ENCODE assay signal across 1 cellular context in the genomic region with DNA sequence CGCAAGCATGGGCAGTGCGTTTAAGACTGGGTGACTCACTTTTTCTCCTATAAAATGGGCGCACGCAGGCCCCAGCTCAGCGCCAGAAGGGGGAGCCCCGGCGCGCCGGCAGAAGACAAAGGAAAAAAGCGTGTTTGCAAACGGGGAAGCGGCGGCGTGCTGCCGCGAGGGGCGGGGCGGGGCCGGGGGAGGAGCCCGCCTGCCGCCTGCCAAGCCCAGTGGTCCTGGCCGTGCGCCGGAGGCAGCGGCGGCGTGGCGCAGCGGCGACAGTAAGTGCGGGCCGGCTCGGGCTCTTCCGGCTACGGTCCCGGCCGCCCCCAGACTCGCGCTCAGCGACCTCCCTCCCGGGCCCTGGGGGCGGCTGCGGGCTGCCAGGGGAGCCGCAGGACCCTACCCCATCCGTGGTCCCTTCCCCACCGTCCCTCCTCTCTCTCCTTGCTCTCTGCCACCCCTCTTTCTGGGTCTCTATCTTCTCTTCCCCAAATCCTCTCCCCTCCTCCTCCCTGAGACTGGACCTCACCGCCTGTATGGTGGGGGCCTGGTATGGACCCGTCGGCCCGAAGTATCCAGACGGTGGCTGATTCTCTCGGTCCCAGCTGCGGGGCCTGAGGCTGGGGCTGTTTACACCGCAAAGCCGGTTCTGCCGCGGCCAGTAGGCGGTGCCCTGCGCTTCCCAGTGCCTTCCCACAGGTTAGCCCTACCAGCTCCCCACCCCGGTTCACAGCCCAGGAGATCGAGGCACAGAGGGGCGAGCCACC.
TF ChIP-seq lines count a peak whose summit lies in the region.

A gene (plus strand): TSS at position 218 of the 758 bp plus-strand sequence. CDS start 51 bp downstream, at position 269.

TF ChIP-seq in K562, 482 proteins besides CTCF, POLR2A, EP300 and RAD21 (continued from another document and continues in another):
- TF ChIP-seq, protein P1, sequence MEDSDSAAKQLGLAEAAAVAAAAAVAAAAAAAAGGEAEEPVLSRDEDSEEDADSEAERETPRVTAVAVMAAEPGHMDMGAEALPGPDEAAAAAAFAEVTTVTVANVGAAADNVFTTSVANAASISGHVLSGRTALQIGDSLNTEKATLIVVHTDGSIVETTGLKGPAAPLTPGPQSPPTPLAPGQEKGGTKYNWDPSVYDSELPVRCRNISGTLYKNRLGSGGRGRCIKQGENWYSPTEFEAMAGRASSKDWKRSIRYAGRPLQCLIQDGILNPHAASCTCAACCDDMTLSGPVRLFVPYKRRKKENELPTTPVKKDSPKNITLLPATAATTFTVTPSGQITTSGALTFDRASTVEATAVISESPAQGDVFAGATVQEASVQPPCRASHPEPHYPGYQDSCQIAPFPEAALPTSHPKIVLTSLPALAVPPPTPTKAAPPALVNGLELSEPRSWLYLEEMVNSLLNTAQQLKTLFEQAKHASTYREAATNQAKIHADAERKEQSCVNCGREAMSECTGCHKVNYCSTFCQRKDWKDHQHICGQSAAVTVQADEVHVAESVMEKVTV (CRISPR knock-in tag; IDR thresholded peaks at IDR 0.05) = peak; percentile 70
- TF ChIP-seq, protein P2, sequence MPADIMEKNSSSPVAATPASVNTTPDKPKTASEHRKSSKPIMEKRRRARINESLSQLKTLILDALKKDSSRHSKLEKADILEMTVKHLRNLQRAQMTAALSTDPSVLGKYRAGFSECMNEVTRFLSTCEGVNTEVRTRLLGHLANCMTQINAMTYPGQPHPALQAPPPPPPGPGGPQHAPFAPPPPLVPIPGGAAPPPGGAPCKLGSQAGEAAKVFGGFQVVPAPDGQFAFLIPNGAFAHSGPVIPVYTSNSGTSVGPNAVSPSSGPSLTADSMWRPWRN (IDR thresholded peaks at IDR 0.05; ENCODE audit: low read depth) = no peak
- peak; percentile 51 for TF ChIP-seq TBP (optimal IDR thresholded peaks at IDR 0.05; ENCODE audit: low read depth, low read length)
- TF ChIP-seq, protein P3, sequence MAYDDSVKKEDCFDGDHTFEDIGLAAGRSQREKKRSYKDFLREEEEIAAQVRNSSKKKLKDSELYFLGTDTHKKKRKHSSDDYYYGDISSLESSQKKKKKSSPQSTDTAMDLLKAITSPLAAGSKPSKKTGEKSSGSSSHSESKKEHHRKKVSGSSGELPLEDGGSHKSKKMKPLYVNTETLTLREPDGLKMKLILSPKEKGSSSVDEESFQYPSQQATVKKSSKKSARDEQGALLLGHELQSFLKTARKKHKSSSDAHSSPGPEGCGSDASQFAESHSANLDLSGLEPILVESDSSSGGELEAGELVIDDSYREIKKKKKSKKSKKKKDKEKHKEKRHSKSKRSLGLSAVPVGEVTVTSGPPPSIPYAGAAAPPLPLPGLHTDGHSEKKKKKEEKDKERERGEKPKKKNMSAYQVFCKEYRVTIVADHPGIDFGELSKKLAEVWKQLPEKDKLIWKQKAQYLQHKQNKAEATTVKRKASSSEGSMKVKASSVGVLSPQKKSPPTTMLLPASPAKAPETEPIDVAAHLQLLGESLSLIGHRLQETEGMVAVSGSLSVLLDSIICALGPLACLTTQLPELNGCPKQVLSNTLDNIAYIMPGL (CRISPR knock-in tag; IDR thresholded peaks at IDR 0.05) = no peak; the same call in 1 of the 2 replicates
- no peak for TF ChIP-seq NCOA1 (IDR thresholded peaks at IDR 0.05; ENCODE audit: low read depth)
- TF ChIP-seq ARHGAP35 (IDR thresholded peaks at IDR 0.05; ENCODE audit: partially characterized antibody) = no peak
- TF ChIP-seq POLR3G (IDR thresholded peaks at IDR 0.05; ENCODE audit: extremely low read depth, insufficient read length, insufficient replicate concordance) = no peak
- TF ChIP-seq POLR2B (IDR thresholded peaks at IDR 0.05; ENCODE audit: low read depth, partially characterized antibody) = peak; percentile 46
- TF ChIP-seq, protein P4, sequence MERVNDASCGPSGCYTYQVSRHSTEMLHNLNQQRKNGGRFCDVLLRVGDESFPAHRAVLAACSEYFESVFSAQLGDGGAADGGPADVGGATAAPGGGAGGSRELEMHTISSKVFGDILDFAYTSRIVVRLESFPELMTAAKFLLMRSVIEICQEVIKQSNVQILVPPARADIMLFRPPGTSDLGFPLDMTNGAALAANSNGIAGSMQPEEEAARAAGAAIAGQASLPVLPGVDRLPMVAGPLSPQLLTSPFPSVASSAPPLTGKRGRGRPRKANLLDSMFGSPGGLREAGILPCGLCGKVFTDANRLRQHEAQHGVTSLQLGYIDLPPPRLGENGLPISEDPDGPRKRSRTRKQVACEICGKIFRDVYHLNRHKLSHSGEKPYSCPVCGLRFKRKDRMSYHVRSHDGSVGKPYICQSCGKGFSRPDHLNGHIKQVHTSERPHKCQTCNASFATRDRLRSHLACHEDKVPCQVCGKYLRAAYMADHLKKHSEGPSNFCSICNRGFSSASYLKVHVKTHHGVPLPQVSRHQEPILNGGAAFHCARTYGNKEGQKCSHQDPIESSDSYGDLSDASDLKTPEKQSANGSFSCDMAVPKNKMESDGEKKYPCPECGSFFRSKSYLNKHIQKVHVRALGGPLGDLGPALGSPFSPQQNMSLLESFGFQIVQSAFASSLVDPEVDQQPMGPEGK (CRISPR knock-in tag; IDR thresholded peaks at IDR 0.05; ENCODE audit: borderline replicate concordance) = no peak
- no peak for TF ChIP-seq KHSRP (IDR thresholded peaks at IDR 0.05)
- no peak for TF ChIP-seq CAMTA2 (CRISPR knock-in tag; conservative IDR thresholded peaks at IDR 0.05)
- TF ChIP-seq THRAP3 (IDR thresholded peaks at IDR 0.05; ENCODE audit: borderline replicate concordance) = no peak
- TF ChIP-seq HMG20A (CRISPR knock-in tag; conservative IDR thresholded peaks at IDR 0.05) = no peak
- no peak for TF ChIP-seq ZNF232 (CRISPR knock-in tag; IDR thresholded peaks at IDR 0.05)
- TF ChIP-seq, protein P5, sequence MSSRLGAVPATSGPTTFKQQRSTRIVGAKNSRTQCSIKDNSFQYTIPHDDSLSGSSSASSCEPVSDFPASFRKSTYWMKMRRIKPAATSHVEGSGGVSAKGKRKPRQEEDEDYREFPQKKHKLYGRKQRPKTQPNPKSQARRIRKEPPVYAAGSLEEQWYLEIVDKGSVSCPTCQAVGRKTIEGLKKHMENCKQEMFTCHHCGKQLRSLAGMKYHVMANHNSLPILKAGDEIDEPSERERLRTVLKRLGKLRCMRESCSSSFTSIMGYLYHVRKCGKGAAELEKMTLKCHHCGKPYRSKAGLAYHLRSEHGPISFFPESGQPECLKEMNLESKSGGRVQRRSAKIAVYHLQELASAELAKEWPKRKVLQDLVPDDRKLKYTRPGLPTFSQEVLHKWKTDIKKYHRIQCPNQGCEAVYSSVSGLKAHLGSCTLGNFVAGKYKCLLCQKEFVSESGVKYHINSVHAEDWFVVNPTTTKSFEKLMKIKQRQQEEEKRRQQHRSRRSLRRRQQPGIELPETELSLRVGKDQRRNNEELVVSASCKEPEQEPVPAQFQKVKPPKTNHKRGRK (tag; IDR thresholded peaks at IDR 0.05) = no peak
- TF ChIP-seq DACH1 (IDR thresholded peaks at IDR 0.05; ENCODE audit: partially characterized antibody) = peak; percentile 42
- TF ChIP-seq, protein P6, sequence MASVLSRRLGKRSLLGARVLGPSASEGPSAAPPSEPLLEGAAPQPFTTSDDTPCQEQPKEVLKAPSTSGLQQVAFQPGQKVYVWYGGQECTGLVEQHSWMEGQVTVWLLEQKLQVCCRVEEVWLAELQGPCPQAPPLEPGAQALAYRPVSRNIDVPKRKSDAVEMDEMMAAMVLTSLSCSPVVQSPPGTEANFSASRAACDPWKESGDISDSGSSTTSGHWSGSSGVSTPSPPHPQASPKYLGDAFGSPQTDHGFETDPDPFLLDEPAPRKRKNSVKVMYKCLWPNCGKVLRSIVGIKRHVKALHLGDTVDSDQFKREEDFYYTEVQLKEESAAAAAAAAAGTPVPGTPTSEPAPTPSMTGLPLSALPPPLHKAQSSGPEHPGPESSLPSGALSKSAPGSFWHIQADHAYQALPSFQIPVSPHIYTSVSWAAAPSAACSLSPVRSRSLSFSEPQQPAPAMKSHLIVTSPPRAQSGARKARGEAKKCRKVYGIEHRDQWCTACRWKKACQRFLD (CRISPR knock-in tag; IDR thresholded peaks at IDR 0.05) = no peak
- TF ChIP-seq, protein P7, sequence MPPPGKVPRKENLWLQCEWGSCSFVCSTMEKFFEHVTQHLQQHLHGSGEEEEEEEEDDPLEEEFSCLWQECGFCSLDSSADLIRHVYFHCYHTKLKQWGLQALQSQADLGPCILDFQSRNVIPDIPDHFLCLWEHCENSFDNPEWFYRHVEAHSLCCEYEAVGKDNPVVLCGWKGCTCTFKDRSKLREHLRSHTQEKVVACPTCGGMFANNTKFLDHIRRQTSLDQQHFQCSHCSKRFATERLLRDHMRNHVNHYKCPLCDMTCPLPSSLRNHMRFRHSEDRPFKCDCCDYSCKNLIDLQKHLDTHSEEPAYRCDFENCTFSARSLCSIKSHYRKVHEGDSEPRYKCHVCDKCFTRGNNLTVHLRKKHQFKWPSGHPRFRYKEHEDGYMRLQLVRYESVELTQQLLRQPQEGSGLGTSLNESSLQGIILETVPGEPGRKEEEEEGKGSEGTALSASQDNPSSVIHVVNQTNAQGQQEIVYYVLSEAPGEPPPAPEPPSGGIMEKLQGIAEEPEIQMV (tag; conservative IDR thresholded peaks at IDR 0.05; ENCODE audit: low read depth) = no peak
- TF ChIP-seq ZNF77 (CRISPR knock-in tag; IDR thresholded peaks at IDR 0.05) = no peak
- TF ChIP-seq NFIC (IDR thresholded peaks at IDR 0.05) = peak; percentile 52
- no peak for TF ChIP-seq KLF13 (tag; IDR thresholded peaks at IDR 0.05; ENCODE audit: borderline replicate concordance, low read depth)
- TF ChIP-seq, protein P8, sequence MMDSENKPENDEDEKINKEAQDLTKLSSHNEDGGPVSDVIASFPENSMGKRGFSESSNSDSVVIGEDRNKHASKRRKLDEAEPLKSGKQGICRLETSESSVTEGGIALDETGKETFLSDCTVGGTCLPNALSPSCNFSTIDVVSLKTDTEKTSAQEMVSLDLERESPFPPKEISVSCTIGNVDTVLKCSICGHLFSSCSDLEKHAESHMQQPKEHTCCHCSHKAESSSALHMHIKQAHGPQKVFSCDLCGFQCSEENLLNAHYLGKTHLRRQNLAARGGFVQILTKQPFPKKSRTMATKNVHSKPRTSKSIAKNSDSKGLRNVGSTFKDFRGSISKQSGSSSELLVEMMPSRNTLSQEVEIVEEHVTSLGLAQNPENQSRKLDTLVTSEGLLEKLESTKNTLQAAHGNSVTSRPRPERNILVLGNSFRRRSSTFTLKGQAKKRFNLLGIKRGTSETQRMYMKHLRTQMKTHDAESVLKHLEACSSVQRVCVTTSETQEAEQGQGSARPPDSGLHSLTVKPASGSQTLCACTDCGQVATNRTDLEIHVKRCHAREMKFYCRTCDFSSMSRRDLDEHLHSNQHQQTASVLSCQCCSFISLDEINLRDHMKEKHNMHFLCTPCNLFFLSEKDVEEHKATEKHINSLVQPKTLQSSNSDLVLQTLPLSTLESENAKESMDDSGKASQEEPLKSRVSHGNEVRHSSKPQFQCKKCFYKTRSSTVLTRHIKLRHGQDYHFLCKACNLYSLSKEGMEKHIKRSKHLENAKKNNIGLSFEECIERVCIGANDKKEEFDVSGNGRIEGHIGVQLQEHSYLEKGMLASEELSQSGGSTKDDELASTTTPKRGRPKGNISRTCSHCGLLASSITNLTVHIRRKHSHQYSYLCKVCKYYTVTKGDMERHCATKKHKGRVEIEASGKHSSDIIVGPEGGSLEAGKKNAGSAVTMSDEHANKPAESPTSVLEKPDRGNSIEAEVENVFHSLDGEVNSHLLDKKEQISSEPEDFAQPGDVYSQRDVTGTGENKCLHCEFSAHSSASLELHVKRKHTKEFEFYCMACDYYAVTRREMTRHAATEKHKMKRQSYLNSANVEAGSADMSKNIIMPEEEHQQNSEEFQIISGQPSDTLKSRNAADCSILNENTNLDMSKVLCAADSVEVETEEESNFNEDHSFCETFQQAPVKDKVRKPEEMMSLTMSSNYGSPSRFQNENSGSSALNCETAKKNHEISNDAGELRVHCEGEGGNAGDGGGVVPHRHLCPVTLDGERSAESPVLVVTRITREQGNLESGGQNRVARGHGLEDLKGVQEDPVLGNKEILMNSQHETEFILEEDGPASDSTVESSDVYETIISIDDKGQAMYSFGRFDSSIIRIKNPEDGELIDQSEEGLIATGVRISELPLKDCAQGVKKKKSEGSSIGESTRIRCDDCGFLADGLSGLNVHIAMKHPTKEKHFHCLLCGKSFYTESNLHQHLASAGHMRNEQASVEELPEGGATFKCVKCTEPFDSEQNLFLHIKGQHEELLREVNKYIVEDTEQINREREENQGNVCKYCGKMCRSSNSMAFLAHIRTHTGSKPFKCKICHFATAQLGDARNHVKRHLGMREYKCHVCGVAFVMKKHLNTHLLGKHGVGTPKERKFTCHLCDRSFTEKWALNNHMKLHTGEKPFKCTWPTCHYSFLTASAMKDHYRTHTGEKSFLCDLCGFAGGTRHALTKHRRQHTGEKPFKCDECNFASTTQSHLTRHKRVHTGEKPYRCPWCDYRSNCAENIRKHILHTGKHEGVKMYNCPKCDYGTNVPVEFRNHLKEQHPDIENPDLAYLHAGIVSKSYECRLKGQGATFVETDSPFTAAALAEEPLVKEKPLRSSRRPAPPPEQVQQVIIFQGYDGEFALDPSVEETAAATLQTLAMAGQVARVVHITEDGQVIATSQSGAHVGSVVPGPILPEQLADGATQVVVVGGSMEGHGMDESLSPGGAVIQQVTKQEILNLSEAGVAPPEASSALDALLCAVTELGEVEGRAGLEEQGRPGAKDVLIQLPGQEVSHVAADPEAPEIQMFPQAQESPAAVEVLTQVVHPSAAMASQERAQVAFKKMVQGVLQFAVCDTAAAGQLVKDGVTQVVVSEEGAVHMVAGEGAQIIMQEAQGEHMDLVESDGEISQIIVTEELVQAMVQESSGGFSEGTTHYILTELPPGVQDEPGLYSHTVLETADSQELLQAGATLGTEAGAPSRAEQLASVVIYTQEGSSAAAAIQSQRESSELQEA (IDR thresholded peaks at IDR 0.05; ENCODE audit: low read depth) = no peak
- peak; percentile 9; the same call in 1 of the 2 replicates for TF ChIP-seq TOE1 (IDR thresholded peaks at IDR 0.05; ENCODE audit: borderline replicate concordance)
- TF ChIP-seq TOE1 (CRISPR knock-in tag; IDR thresholded peaks at IDR 0.05; ENCODE audit: borderline replicate concordance, low read depth) = no peak; the same call in 1 of the 2 replicates
- TF ChIP-seq, protein P9, sequence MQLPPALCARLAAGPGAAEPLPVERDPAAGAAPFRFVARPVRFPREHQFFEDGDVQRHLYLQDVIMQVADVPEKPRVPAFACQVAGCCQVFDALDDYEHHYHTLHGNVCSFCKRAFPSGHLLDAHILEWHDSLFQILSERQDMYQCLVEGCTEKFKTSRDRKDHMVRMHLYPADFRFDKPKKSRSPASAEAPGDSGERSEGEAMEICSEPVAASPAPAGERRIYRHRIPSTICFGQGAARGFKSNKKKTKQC (CRISPR knock-in tag; IDR thresholded peaks at IDR 0.05) = no peak
